1 cellular context compared by ENCODE assay signal in the genomic region with DNA sequence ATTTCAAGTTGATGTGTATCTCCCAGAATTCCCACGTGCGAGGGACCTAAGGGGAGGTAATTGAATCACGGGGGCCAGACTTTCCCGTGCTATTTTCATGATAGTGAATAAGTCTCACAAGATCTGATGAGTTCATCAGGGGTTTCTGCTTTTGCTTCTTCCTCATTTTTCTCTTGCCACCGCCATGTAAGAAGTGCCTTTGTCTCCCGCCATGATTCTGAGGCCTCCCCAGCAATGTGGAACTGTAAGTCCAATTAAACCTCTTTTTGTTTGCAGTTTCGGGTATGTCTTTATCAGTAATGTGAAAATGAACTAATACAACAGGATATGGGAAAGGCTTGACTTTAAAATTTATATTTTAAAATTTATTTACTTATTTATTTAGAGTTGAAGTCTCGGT.
TF ChIP-seq lines count a peak whose summit lies in the region.

No MANE protein-coding gene starts in this region.

TF ChIP-seq in K562, 482 proteins besides CTCF, POLR2A, EP300 and RAD21:
- TF ChIP-seq PHTF2 (CRISPR knock-in tag; IDR thresholded peaks at IDR 0.05) = no peak
- no peak for TF ChIP-seq ZNF3 (CRISPR knock-in tag; IDR thresholded peaks at IDR 0.05)
- no peak for TF ChIP-seq DIDO1 (tag; IDR thresholded peaks at IDR 0.05; ENCODE audit: low read depth)
- TF ChIP-seq ZBTB33 (CRISPR knock-in tag; IDR thresholded peaks at IDR 0.05) = peak; percentile 65
- TF ChIP-seq ZFP36 (IDR thresholded peaks at IDR 0.05; ENCODE audit: low read depth, low read length, partially characterized antibody) = peak; percentile 83
- no peak for TF ChIP-seq ZNF347 (CRISPR knock-in tag; IDR thresholded peaks at IDR 0.05; ENCODE audit: low read depth)
- no peak for TF ChIP-seq PCBP1 (IDR thresholded peaks at IDR 0.05; ENCODE audit: low read depth, low read length, poor library complexity, severe bottlenecking)
- no peak for TF ChIP-seq PTTG1 (tag; IDR thresholded peaks at IDR 0.05; ENCODE audit: low read depth)
- TF ChIP-seq ATF1 (CRISPR knock-in tag; IDR thresholded peaks at IDR 0.05) = no peak
- no peak for TF ChIP-seq ATF1 (tag; IDR thresholded peaks at IDR 0.05)
- TF ChIP-seq NFYB (IDR thresholded peaks at IDR 0.05; ENCODE audit: extremely low read depth, insufficient read length) = no peak
- TF ChIP-seq MAFG (tag; conservative IDR thresholded peaks at IDR 0.05) = no peak
- no peak for TF ChIP-seq CCNT2 (IDR thresholded peaks at IDR 0.05; ENCODE audit: borderline replicate concordance, extremely low read depth, insufficient read length, low read depth, low read length)
- no peak for TF ChIP-seq POLR3G (IDR thresholded peaks at IDR 0.05; ENCODE audit: extremely low read depth, insufficient read length, insufficient replicate concordance)
- no peak for TF ChIP-seq ZBTB1 (CRISPR knock-in tag; IDR thresholded peaks at IDR 0.05; ENCODE audit: borderline replicate concordance, low read depth)
- no peak for TF ChIP-seq DACH1 (IDR thresholded peaks at IDR 0.05; ENCODE audit: partially characterized antibody)
- no peak for TF ChIP-seq ELK3 (CRISPR knock-in tag; IDR thresholded peaks at IDR 0.05)
- TF ChIP-seq SRSF9 (IDR thresholded peaks at IDR 0.05; ENCODE audit: borderline replicate concordance, low read depth, low read length) = no peak
- TF ChIP-seq PRPF4 (IDR thresholded peaks at IDR 0.05; ENCODE audit: insufficient read depth, low read depth, low read length, poor library complexity, severe bottlenecking) = no peak
- TF ChIP-seq, protein P1, sequence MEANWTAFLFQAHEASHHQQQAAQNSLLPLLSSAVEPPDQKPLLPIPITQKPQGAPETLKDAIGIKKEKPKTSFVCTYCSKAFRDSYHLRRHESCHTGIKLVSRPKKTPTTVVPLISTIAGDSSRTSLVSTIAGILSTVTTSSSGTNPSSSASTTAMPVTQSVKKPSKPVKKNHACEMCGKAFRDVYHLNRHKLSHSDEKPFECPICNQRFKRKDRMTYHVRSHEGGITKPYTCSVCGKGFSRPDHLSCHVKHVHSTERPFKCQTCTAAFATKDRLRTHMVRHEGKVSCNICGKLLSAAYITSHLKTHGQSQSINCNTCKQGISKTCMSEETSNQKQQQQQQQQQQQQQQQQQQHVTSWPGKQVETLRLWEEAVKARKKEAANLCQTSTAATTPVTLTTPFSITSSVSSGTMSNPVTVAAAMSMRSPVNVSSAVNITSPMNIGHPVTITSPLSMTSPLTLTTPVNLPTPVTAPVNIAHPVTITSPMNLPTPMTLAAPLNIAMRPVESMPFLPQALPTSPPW (CRISPR knock-in tag; IDR thresholded peaks at IDR 0.05) = no peak
- no peak for TF ChIP-seq RFX5 (IDR thresholded peaks at IDR 0.05; ENCODE audit: low read depth, low read length)
- peak; percentile 88 for TF ChIP-seq ZNF766 (CRISPR knock-in tag; conservative IDR thresholded peaks at IDR 0.05)
- TF ChIP-seq MTA3 (IDR thresholded peaks at IDR 0.05; ENCODE audit: borderline replicate concordance) = no peak
- peak; percentile 41 to 65; a peak in 2 of 4 replicates for TF ChIP-seq TRIM24 (IDR thresholded peaks at IDR 0.05)
- TF ChIP-seq, protein P2, sequence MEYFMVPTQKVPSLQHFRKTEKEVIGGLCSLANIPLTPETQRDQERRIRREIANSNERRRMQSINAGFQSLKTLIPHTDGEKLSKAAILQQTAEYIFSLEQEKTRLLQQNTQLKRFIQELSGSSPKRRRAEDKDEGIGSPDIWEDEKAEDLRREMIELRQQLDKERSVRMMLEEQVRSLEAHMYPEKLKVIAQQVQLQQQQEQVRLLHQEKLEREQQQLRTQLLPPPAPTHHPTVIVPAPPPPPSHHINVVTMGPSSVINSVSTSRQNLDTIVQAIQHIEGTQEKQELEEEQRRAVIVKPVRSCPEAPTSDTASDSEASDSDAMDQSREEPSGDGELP (CRISPR knock-in tag; IDR thresholded peaks at IDR 0.05; ENCODE audit: borderline replicate concordance) = no peak
- TF ChIP-seq, protein P3, sequence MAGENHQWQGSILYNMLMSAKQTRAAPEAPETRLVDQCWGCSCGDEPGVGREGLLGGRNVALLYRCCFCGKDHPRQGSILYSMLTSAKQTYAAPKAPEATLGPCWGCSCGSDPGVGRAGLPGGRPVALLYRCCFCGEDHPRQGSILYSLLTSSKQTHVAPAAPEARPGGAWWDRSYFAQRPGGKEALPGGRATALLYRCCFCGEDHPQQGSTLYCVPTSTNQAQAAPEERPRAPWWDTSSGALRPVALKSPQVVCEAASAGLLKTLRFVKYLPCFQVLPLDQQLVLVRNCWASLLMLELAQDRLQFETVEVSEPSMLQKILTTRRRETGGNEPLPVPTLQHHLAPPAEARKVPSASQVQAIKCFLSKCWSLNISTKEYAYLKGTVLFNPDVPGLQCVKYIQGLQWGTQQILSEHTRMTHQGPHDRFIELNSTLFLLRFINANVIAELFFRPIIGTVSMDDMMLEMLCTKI (IDR thresholded peaks at IDR 0.05; ENCODE audit: partially characterized antibody) = no peak
- TF ChIP-seq RCOR1 (IDR thresholded peaks at IDR 0.05; ENCODE audit: borderline replicate concordance in 1 of 2, low read depth in 2 of 2, low read length in 2 of 2) = no peak
- TF ChIP-seq, protein P4, sequence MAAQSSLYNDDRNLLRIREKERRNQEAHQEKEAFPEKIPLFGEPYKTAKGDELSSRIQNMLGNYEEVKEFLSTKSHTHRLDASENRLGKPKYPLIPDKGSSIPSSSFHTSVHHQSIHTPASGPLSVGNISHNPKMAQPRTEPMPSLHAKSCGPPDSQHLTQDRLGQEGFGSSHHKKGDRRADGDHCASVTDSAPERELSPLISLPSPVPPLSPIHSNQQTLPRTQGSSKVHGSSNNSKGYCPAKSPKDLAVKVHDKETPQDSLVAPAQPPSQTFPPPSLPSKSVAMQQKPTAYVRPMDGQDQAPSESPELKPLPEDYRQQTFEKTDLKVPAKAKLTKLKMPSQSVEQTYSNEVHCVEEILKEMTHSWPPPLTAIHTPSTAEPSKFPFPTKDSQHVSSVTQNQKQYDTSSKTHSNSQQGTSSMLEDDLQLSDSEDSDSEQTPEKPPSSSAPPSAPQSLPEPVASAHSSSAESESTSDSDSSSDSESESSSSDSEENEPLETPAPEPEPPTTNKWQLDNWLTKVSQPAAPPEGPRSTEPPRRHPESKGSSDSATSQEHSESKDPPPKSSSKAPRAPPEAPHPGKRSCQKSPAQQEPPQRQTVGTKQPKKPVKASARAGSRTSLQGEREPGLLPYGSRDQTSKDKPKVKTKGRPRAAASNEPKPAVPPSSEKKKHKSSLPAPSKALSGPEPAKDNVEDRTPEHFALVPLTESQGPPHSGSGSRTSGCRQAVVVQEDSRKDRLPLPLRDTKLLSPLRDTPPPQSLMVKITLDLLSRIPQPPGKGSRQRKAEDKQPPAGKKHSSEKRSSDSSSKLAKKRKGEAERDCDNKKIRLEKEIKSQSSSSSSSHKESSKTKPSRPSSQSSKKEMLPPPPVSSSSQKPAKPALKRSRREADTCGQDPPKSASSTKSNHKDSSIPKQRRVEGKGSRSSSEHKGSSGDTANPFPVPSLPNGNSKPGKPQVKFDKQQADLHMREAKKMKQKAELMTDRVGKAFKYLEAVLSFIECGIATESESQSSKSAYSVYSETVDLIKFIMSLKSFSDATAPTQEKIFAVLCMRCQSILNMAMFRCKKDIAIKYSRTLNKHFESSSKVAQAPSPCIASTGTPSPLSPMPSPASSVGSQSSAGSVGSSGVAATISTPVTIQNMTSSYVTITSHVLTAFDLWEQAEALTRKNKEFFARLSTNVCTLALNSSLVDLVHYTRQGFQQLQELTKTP (IDR thresholded peaks at IDR 0.05; ENCODE audit: low read depth in 1 of 2, partially characterized antibody in 2 of 2) = no peak
- no peak for TF ChIP-seq HIVEP1 (CRISPR knock-in tag; IDR thresholded peaks at IDR 0.05)
- TF ChIP-seq CBX3 (IDR thresholded peaks at IDR 0.05; ENCODE audit: borderline replicate concordance in 1 of 2, low read length in 2 of 2) = peak in 1 of 2 experiments; percentile 46; a peak in 1 of 3 replicates
